ENCODE assay signal across 13 cellular contexts in genomic region chr20:35478804-35479472, GRCh38. TPM values are rescaled to one million over a fixed set of nuclear protein-coding genes. Genes with fewer than 3 reads are reported as not detected.
DNase-seq lines count a peak whose midpoint lies in the region; ATAC-seq, FAIRE-seq and TF ChIP-seq lines count a peak whose summit lies in the region.
"Had no signal": no experiment of that assay in that cellular context is flagged by ENCODE, and none has a peak within 500 bp of the region (broad histone marks: within the 10 kb centered on the region; RNA-seq: fewer than 3 reads in every experiment).

No MANE protein-coding gene starts in this region.

- TF ChIP-seq POLR2A in Peyer's patch (IDR thresholded peaks at IDR 0.05): no peak

- no peak for ATAC-seq in activated naive CD8-positive, alpha-beta T cell treated with anti-CD3 and anti-CD28 coated beads, Interleukin-2, amount 50 U/mL, for 24 hours
- peak; percentile 66 for ATAC-seq in stimulated activated memory B cell treated with anti-CD40 and anti-IgM and Interleukin-4, amounts not matched to agents 10 μg/mL and 1 μg/mL and 100 μg/mL, for 72 hours
- no peak for ATAC-seq in HG03520 (IDR thresholded peaks at IDR 0.05; ENCODE audit: unreplicated experiment)
- ATAC-seq: pancreas had no signal

- H3K36me3 Mint-ChIP-seq in activated naive CD8-positive, alpha-beta T cell treated with anti-CD3 and anti-CD28 coated beads, Interleukin-2, amount 50 U/mL, for 24 hours (ENCODE audit: low read depth): peaks cover 22% of the 10 kb centered on the region
- H3K36me3 Mint-ChIP-seq in activated naive CD8-positive, alpha-beta T cell treated with anti-CD3 and anti-CD28 coated beads for 36 hours: peaks cover 7% of the 10 kb centered on the region
- peaks cover 34% of the 10 kb centered on the region for H3K36me3 Mint-ChIP-seq in stimulated activated memory B cell treated with anti-CD40 and anti-IgM and Interleukin-4, amounts not matched to agents 10 μg/mL and 1 μg/mL and 100 μg/mL, for 72 hours

- no peaks in the 10 kb centered on the region for H3K4me1 ChIP-seq in Peyer's patch
- H3K4me1 ChIP-seq: pancreas had no signal

- peak overlapping the region; percentile 19 for H3K27ac Mint-ChIP-seq in activated naive CD8-positive, alpha-beta T cell treated with anti-CD3 and anti-CD28 coated beads, Interleukin-2, amount 50 U/mL, for 24 hours
- no peak overlapping the region for H3K27ac Mint-ChIP-seq in activated naive CD8-positive, alpha-beta T cell treated with anti-CD3 and anti-CD28 coated beads for 36 hours
- peak overlapping the region; percentile 67 for H3K27ac Mint-ChIP-seq in stimulated activated memory B cell treated with anti-CD40 and anti-IgM and Interleukin-4, amounts not matched to agents 10 μg/mL and 1 μg/mL and 100 μg/mL, for 72 hours

- H3K9me3 Mint-ChIP-seq in activated naive CD8-positive, alpha-beta T cell treated with anti-CD3 and anti-CD28 coated beads, Interleukin-2, amount 50 U/mL, for 24 hours: peaks cover 6% of the 10 kb centered on the region
- no peaks in the 10 kb centered on the region for H3K9me3 Mint-ChIP-seq in activated naive CD8-positive, alpha-beta T cell treated with anti-CD3 and anti-CD28 coated beads for 36 hours
- H3K9me3 Mint-ChIP-seq in stimulated activated memory B cell treated with anti-CD40 and anti-IgM and Interleukin-4, amounts not matched to agents 10 μg/mL and 1 μg/mL and 100 μg/mL, for 72 hours: no peaks in the 10 kb centered on the region

- peak in 1 of 6 experiments; percentile 25 for TF ChIP-seq CTCF in Peyer's patch (IDR thresholded peaks at IDR 0.05)
- TF ChIP-seq CTCF in epithelial cell of proximal tubule (conservative IDR thresholded peaks at IDR 0.05; ENCODE audit: low read depth, low read length): peak; percentile 18

- peaks cover 0 to 76% (median 0%) of the 10 kb centered on the region in 3 donors for H3K36me3 ChIP-seq in Peyer's patch

- peaks cover 2% of the 10 kb centered on the region for H3K4me1 Mint-ChIP-seq in activated naive CD8-positive, alpha-beta T cell treated with anti-CD3 and anti-CD28 coated beads, Interleukin-2, amount 50 U/mL, for 24 hours
- no peaks in the 10 kb centered on the region for H3K4me1 Mint-ChIP-seq in activated naive CD8-positive, alpha-beta T cell treated with anti-CD3 and anti-CD28 coated beads for 36 hours
- H3K4me1 Mint-ChIP-seq in stimulated activated memory B cell treated with anti-CD40 and anti-IgM and Interleukin-4, amounts not matched to agents 10 μg/mL and 1 μg/mL and 100 μg/mL, for 72 hours: peaks cover 16% of the 10 kb centered on the region

- H3K27ac ChIP-seq in Peyer's patch: peak overlapping the region in 1 of 4 donors; percentile 13
- H3K27ac ChIP-seq: BLaER1 treated with 17β-estradiol and CSF1 and Interleukin-3, amounts not matched to agents 10 nM and 100 nM; pancreas; PC-9 had no signal

- no peak for FAIRE-seq in frontal cortex (lab: Jason Lieb, UNC)
- FAIRE-seq: pancreas had no signal

- no peaks in the 10 kb centered on the region for H3K27me3 ChIP-seq in Peyer's patch
- H3K27me3 ChIP-seq: BLaER1 treated with 17β-estradiol and CSF1 and Interleukin-3, amounts not matched to agents 10 nM and 100 nM; pancreas had no signal

- H3K4me3 ChIP-seq in Peyer's patch: no peak overlapping the region
- H3K4me3 ChIP-seq in epithelial cell of proximal tubule (ENCODE audit: low read depth, low read length): no peak overlapping the region
- H3K4me3 ChIP-seq: BLaER1 treated with 17β-estradiol and CSF1 and Interleukin-3, amounts not matched to agents 10 nM and 100 nM; pancreas; PC-9 had no signal

- H3K9me3 ChIP-seq in Peyer's patch: no peaks in the 10 kb centered on the region
- H3K9me3 ChIP-seq: pancreas had no signal

- no peak overlapping the region for H3K4me3 Mint-ChIP-seq in activated naive CD8-positive, alpha-beta T cell treated with anti-CD3 and anti-CD28 coated beads, Interleukin-2, amount 50 U/mL, for 24 hours
- H3K4me3 Mint-ChIP-seq in activated naive CD8-positive, alpha-beta T cell treated with anti-CD3 and anti-CD28 coated beads for 36 hours: no peak overlapping the region
- no peak overlapping the region for H3K4me3 Mint-ChIP-seq in stimulated activated memory B cell treated with anti-CD40 and anti-IgM and Interleukin-4, amounts not matched to agents 10 μg/mL and 1 μg/mL and 100 μg/mL, for 72 hours

- no peak for DNase-seq in activated naive CD8-positive, alpha-beta T cell treated with anti-CD3 and anti-CD28 coated beads, Interleukin-2, amount 50 U/mL, for 24 hours
- DNase-seq in activated naive CD8-positive, alpha-beta T cell treated with anti-CD3 and anti-CD28 coated beads for 36 hours: no peak
- DNase-seq in Peyer's patch (peak in 2 of 3 donors; percentile 61 to 79), epithelial cell of proximal tubule (ENCODE audit: low read depth) (no peak), NCI-H2171 (lab: John Stamatoyannopoulos, UW) (no peak), frontal cortex (ENCODE audit: low spot score in 2 of 2) (no peak)
- DNase-seq: hippocampal formation, pancreas, PC-9 had no signal

- no peaks in the 10 kb centered on the region for H3K27me3 Mint-ChIP-seq in activated naive CD8-positive, alpha-beta T cell treated with anti-CD3 and anti-CD28 coated beads, Interleukin-2, amount 50 U/mL, for 24 hours
- no peaks in the 10 kb centered on the region for H3K27me3 Mint-ChIP-seq in activated naive CD8-positive, alpha-beta T cell treated with anti-CD3 and anti-CD28 coated beads for 36 hours
- H3K27me3 Mint-ChIP-seq in stimulated activated memory B cell treated with anti-CD40 and anti-IgM and Interleukin-4, amounts not matched to agents 10 μg/mL and 1 μg/mL and 100 μg/mL, for 72 hours: no peaks in the 10 kb centered on the region

RNA-seq across cellular contexts. Expression of gene CEP250, which starts 23.5 kb away (rescaled TPM):
- total RNA-seq in activated naive CD8-positive, alpha-beta T cell treated with anti-CD3 and anti-CD28 coated beads for 36 hours: 10 to 100 TPM; 48.8 to 55.5 TPM
- 100 to 1,000 TPM in 1 of 4 donors, 10 to 100 TPM in 3; 26.1 to 121 (median 38.3) TPM for total RNA-seq in Peyer's patch
- 31.1 and 91.7 TPM in 2 replicates for total RNA-seq in epithelial cell of proximal tubule
- total RNA-seq in frontal cortex: 21.6 TPM

RNA-seq across cellular contexts. Expression of gene GDF5, which starts 40.9 kb away (rescaled TPM):
- total RNA-seq in activated naive CD8-positive, alpha-beta T cell treated with anti-CD3 and anti-CD28 coated beads for 36 hours: not detected
- total RNA-seq in Peyer's patch: not detected
- 4.9 and 10.0 TPM in 2 replicates for total RNA-seq in epithelial cell of proximal tubule
- 0.41 TPM for total RNA-seq in frontal cortex
- total RNA-seq: cardiac septum, pancreas, PC-9 had no signal

RNA-seq across cellular contexts. Expression of gene C20orf173, which starts 50.5 kb away (rescaled TPM):
- not detected for total RNA-seq in activated naive CD8-positive, alpha-beta T cell treated with anti-CD3 and anti-CD28 coated beads for 36 hours
- total RNA-seq in Peyer's patch (not detected), epithelial cell of proximal tubule (not detected in 2 replicates), frontal cortex (under 0.01 TPM)
- total RNA-seq: cardiac septum, pancreas, PC-9 had no signal

Comparison
In these comparisons a context has a peak if more than half of its experiments do, and no peak if none do; other contexts are left out.
1. DNase-seq: peak in Peyer's patch (2 of 3); none in activated naive CD8-positive, alpha-beta T cell treated with anti-CD3 and anti-CD28 coated beads, Interleukin-2, amount 50 U/mL, for 24 hours (single experiment), activated naive CD8-positive, alpha-beta T cell treated with anti-CD3 and anti-CD28 coated beads for 36 hours (single experiment), epithelial cell of proximal tubule (single experiment), NCI-H2171 (single experiment) and frontal cortex (0 of 2).